Comparison of ENCODE assay signal across 21 cellular contexts in genomic region chr16:57308041-57308440, GRCh38. TPM values are rescaled to one million over a fixed set of nuclear protein-coding genes. Genes with fewer than 3 reads are reported as not detected.
DNase-seq lines count a peak whose midpoint lies in the region; ATAC-seq, FAIRE-seq and TF ChIP-seq lines count a peak whose summit lies in the region.
"Had no signal": no experiment of that assay in that cellular context is flagged by ENCODE, and none has a peak within 500 bp of the region (broad histone marks: within the 10 kb centered on the region; RNA-seq: fewer than 3 reads in every experiment).

No MANE protein-coding gene starts in this region.

- H2AFZ ChIP-seq in HepG2 (ENCODE audit: low read length): no peak overlapping the region

- H3K4me1 ChIP-seq in HepG2 (ENCODE audit: insufficient read depth, low read length): peaks cover 60% of the 10 kb centered on the region
- peaks cover 0 to 19% (median 14%) of the 10 kb centered on the region in 4 donors for H3K4me1 ChIP-seq in sigmoid colon
- H3K4me1 ChIP-seq in transverse colon: peaks cover 0 to 20% (median 11%) of the 10 kb centered on the region in 4 donors

- TF ChIP-seq POLR2A in HepG2 (IDR thresholded peaks at IDR 0.05; ENCODE audit: insufficient read depth in 1 of 2, low read depth in 2 of 2, low read length in 2 of 2) (no peak), sigmoid colon (IDR thresholded peaks at IDR 0.05) (no peak), transverse colon (IDR thresholded peaks at IDR 0.05) (no peak)

- in situ Hi-C loops in HepG2 (cut with HindIII; ENCODE audit: extremely low pct_ligation_motif_present, low pct_unique_long_range_greater_than_20kb): no loop called here
- in situ Hi-C loops in transverse colon (cut with MboI; ENCODE audit: low pct_ligation_motif_present in 1 of 4, low pct_unique_long_range_greater_than_20kb in 1 of 4, low sequenced_read_pairs in 3 of 4): loop anchor here (10.0 kb wide), 3 partner anchors 107 to 217 kb away; no protein-coding TSS in a partner anchor

- peak overlapping the region; percentile 10 for H3K27ac Mint-ChIP-seq in Calu3 (ENCODE audit: unreplicated experiment)
- H3K27ac Mint-ChIP-seq in activated T-helper 1 cell treated with anti-CD3 and anti-CD28 coated beads, Interleukin-12 subunit alpha, Interleukin-12 subunit beta, Interleukin-2, Interleukin-4 antibody, amounts not matched to agents 30 ng/mL and 10 ng/mL and 1 ng/mL, durations not matched to agents 14 hours and 24 hours and 36 hours: no peak overlapping the region
- H3K27ac Mint-ChIP-seq: CD4-positive, alpha-beta memory T cell had no signal

- TF ChIP-seq RAD21 in HepG2 (CRISPR knock-in tag; IDR thresholded peaks at IDR 0.05): no peak

- CTCF ChIA-PET in Calu3 (lab: Charles Lee): no interaction called here
- CTCF ChIA-PET in HepG2 (lab: Yijun Ruan, JAX; ENCODE audit: low intra/inter-chr PET ratio, low total read pairs): no interaction called here

- H3K4me3 Mint-ChIP-seq in Calu3 (ENCODE audit: low read depth, unreplicated experiment): no peak overlapping the region
- H3K4me3 Mint-ChIP-seq in activated T-helper 1 cell treated with anti-CD3 and anti-CD28 coated beads, Interleukin-12 subunit alpha, Interleukin-12 subunit beta, Interleukin-2, Interleukin-4 antibody, amounts not matched to agents 30 ng/mL and 10 ng/mL and 1 ng/mL, durations not matched to agents 14 hours and 24 hours and 36 hours: no peak overlapping the region
- H3K4me3 Mint-ChIP-seq: CD4-positive, alpha-beta memory T cell had no signal

- intact Hi-C loops in Calu3 (cut with micrococcal nuclease; ENCODE audit: unreplicated experiment) (no loop called here), HepG2 (cut with micrococcal nuclease; ENCODE audit: unreplicated experiment) (no loop called here), sigmoid colon (cut with DNase I) (no loop called here), transverse colon (cut with DNase I; ENCODE audit: low total_unique reads) (no loop called here)
- intact Hi-C loops in activated T-helper 1 cell treated with anti-CD3 and anti-CD28 coated beads, Interleukin-12 subunit alpha, Interleukin-12 subunit beta, Interleukin-2, Interleukin-4 antibody, amounts not matched to agents 30 ng/mL and 10 ng/mL and 1 ng/mL, durations not matched to agents 14 hours and 24 hours and 36 hours (cut with micrococcal nuclease): no loop called here

- H3K9me3 Mint-ChIP-seq in Calu3 (ENCODE audit: low read depth, unreplicated experiment): no peaks in the 10 kb centered on the region
- H3K9me3 Mint-ChIP-seq in activated T-helper 1 cell treated with anti-CD3 and anti-CD28 coated beads, Interleukin-12 subunit alpha, Interleukin-12 subunit beta, Interleukin-2, Interleukin-4 antibody, amounts not matched to agents 30 ng/mL and 10 ng/mL and 1 ng/mL, durations not matched to agents 14 hours and 24 hours and 36 hours: no peaks in the 10 kb centered on the region
- H3K9me3 Mint-ChIP-seq: CD4-positive, alpha-beta memory T cell had no signal

- DNase-seq in Calu3 (no peak), bronchial epithelial cell (ENCODE audit: low read depth) (peak; percentile 41), HepG2 (ENCODE audit: low spot score) (no peak), sigmoid colon (peak; percentile 33), transverse colon (no peak)
- no peak for DNase-seq in activated T-helper 1 cell treated with anti-CD3 and anti-CD28 coated beads, Interleukin-12 subunit alpha, Interleukin-12 subunit beta, Interleukin-2, Interleukin-4 antibody, amounts not matched to agents 30 ng/mL and 10 ng/mL and 1 ng/mL, durations not matched to agents 14 hours and 24 hours and 36 hours (ENCODE audit: low spot score)
- DNase-seq: CD4-positive, alpha-beta memory T cell; H7; KBM-7; NCI-H1105 treated with DMSO at 0.1 percent for 48 hours; NCI-H1694; NCI-H2081 treated with DMSO at 0.1 percent for 48 hours; NCI-H748 treated with DMSO at 0.1 percent for 48 hours had no signal

- peaks cover 3% of the 10 kb centered on the region for H3K27me3 ChIP-seq in bronchial epithelial cell (ENCODE audit: control insufficient read depth, insufficient read depth, low read length)
- peaks cover 0 to 10% of the 10 kb centered on the region in 2 experiments; a peak in 2 of 5 replicates for H3K27me3 ChIP-seq in HepG2 (ENCODE audit: control insufficient read depth in 1 of 2, insufficient read depth in 2 of 2, low read length in 2 of 2)
- no peaks in the 10 kb centered on the region for H3K27me3 ChIP-seq in sigmoid colon
- H3K27me3 ChIP-seq in transverse colon: no peaks in the 10 kb centered on the region
- H3K27me3 ChIP-seq: BLaER1 had no signal

- H3K4me3 ChIP-seq in bronchial epithelial cell (ENCODE audit: low read depth, low read length): no peak overlapping the region
- H3K4me3 ChIP-seq in HepG2 (replicated peaks in 1 of 3; ENCODE audit: insufficient read depth in 1 of 3, low read depth in 2 of 3, low read length in 3 of 3): no peak overlapping the region
- H3K4me3 ChIP-seq in sigmoid colon: no peak overlapping the region
- no peak overlapping the region for H3K4me3 ChIP-seq in transverse colon
- H3K4me3 ChIP-seq: A549, BLaER1 had no signal

- no peak overlapping the region for H3K4me2 ChIP-seq in HepG2 (ENCODE audit: low read depth, low read length)
- H3K4me2 ChIP-seq: A549, BLaER1 had no signal

- H3K79me2 ChIP-seq in HepG2 (ENCODE audit: insufficient read depth, low read length): no peaks in the 10 kb centered on the region

- H3K36me3 ChIP-seq in bronchial epithelial cell (ENCODE audit: control insufficient read depth, insufficient read depth, low read length) (no peaks in the 10 kb centered on the region), HepG2 (replicated peaks in 1 of 2; ENCODE audit: control insufficient read depth in 1 of 2, insufficient read depth in 2 of 2, low read length in 2 of 2) (no peaks in the 10 kb centered on the region), sigmoid colon (no peaks in the 10 kb centered on the region), transverse colon (no peaks in the 10 kb centered on the region)
- H3K36me3 ChIP-seq: BLaER1 had no signal

- H3K9me3 ChIP-seq in HepG2 (ENCODE audit: low read length) (no peaks in the 10 kb centered on the region), sigmoid colon (no peaks in the 10 kb centered on the region), transverse colon (no peaks in the 10 kb centered on the region)
- H3K9me3 ChIP-seq: A549, BLaER1 had no signal

- H4K20me1 ChIP-seq in HepG2 (ENCODE audit: insufficient read depth, low read length): no peaks in the 10 kb centered on the region
- H4K20me1 ChIP-seq: BLaER1 had no signal

- POLR2A ChIA-PET in HepG2 (lab: Yijun Ruan, JAX): interaction anchor here (12.2 kb wide), 1 partner anchor 67 kb away, joined by 303 read pairs; the partner anchor contains the start of gene CX3CL1

- FAIRE-seq in bronchial epithelial cell (lab: Jason Lieb, UNC) (no peak), HepG2 (lab: Jason Lieb, UNC) (no peak)
- FAIRE-seq: A549, RCC 7860 had no signal

- BruUV-seq in Calu3 (replicated peaks; lab: Mats Ljungman, UMichigan) (no TSS peak), HepG2 (replicated peaks; lab: Mats Ljungman, UMichigan) (no TSS peak)

- WGBS in HepG2 (ENCODE audit: low lambda C conversion rate): 26% methylated on average over 5 of the region's 5 CpGs
- WGBS in sigmoid colon, 2 donors: 78 to 85% methylated on average over 5 of the region's 5 CpGs
- 67 to 100% methylated on average over 2 to 5 of the region's 5 CpGs for WGBS in transverse colon (ENCODE audit: low coverage in 1 of 2), 2 donors

- H3K9ac ChIP-seq in HepG2 (ENCODE audit: insufficient read depth, low read depth, low read length): no peak overlapping the region
- H3K9ac ChIP-seq: BLaER1 had no signal

- no peaks in the 10 kb centered on the region for H3K27me3 Mint-ChIP-seq in Calu3 (ENCODE audit: unreplicated experiment)
- peaks cover 10% of the 10 kb centered on the region for H3K27me3 Mint-ChIP-seq in activated T-helper 1 cell treated with anti-CD3 and anti-CD28 coated beads, Interleukin-12 subunit alpha, Interleukin-12 subunit beta, Interleukin-2, Interleukin-4 antibody, amounts not matched to agents 30 ng/mL and 10 ng/mL and 1 ng/mL, durations not matched to agents 14 hours and 24 hours and 36 hours (ENCODE audit: insufficient read depth)

- no peak for ATAC-seq in HepG2
- no peak for ATAC-seq in GM19467 (IDR thresholded peaks at IDR 0.05; ENCODE audit: unreplicated experiment)
- no peak for ATAC-seq in HG02678 (IDR thresholded peaks at IDR 0.05; ENCODE audit: unreplicated experiment)
- ATAC-seq: A549, Right ventricle myocardium inferior had no signal

- H3K27ac ChIP-seq in HepG2 (ENCODE audit: extremely low read length, insufficient read depth, low read length) (no peak overlapping the region), sigmoid colon (no peak overlapping the region), transverse colon (no peak overlapping the region)
- H3K27ac ChIP-seq: BLaER1 had no signal

- TF ChIP-seq CTCF in Calu3 (IDR thresholded peaks at IDR 0.05; ENCODE audit: unreplicated experiment) (no peak), bronchial epithelial cell (IDR thresholded peaks at IDR 0.05; ENCODE audit: insufficient read depth, low read length, severe bottlenecking) (no peak), HepG2 (CRISPR knock-in tag; IDR thresholded peaks at IDR 0.05) (no peak), sigmoid colon (IDR thresholded peaks at IDR 0.05) (no peak), transverse colon (IDR thresholded peaks at IDR 0.05) (no peak)

- H3K36me3 Mint-ChIP-seq in Calu3 (ENCODE audit: insufficient read depth, unreplicated experiment): peaks cover 10% of the 10 kb centered on the region
- H3K36me3 Mint-ChIP-seq in activated T-helper 1 cell treated with anti-CD3 and anti-CD28 coated beads, Interleukin-12 subunit alpha, Interleukin-12 subunit beta, Interleukin-2, Interleukin-4 antibody, amounts not matched to agents 30 ng/mL and 10 ng/mL and 1 ng/mL, durations not matched to agents 14 hours and 24 hours and 36 hours (ENCODE audit: low read depth): no peaks in the 10 kb centered on the region
- H3K36me3 Mint-ChIP-seq: CD4-positive, alpha-beta memory T cell had no signal

- TF ChIP-seq EP300 in HepG2 (IDR thresholded peaks at IDR 0.05; ENCODE audit: low read depth in 2 of 2, low read length in 2 of 2): no peak
- TF ChIP-seq EP300 in HepG2 (CRISPR knock-in tag; IDR thresholded peaks at IDR 0.05; ENCODE audit: borderline replicate concordance): no peak
- no peak for TF ChIP-seq EP300 in sigmoid colon (IDR thresholded peaks at IDR 0.05)
- no peak for TF ChIP-seq EP300 in transverse colon (IDR thresholded peaks at IDR 0.05; ENCODE audit: low read depth)

- H3K4me1 Mint-ChIP-seq in Calu3 (ENCODE audit: low read depth, unreplicated experiment): peaks cover 36% of the 10 kb centered on the region
- peaks cover 13% of the 10 kb centered on the region for H3K4me1 Mint-ChIP-seq in activated T-helper 1 cell treated with anti-CD3 and anti-CD28 coated beads, Interleukin-12 subunit alpha, Interleukin-12 subunit beta, Interleukin-2, Interleukin-4 antibody, amounts not matched to agents 30 ng/mL and 10 ng/mL and 1 ng/mL, durations not matched to agents 14 hours and 24 hours and 36 hours (ENCODE audit: low read depth)

RNA-seq across cellular contexts. Expression of gene PLLP, which starts 23.6 kb away (rescaled TPM):
- total RNA-seq in Calu3 (2022) (38.3 and 40.3 TPM in 2 replicates), bronchial epithelial cell (3.3 and 13.7 TPM in 2 replicates), HepG2 (2016; rRNA removed; fragmentation: Illumina TruSeq; extraction: Trizol) (39.5 and 60.6 TPM in 2 replicates), sigmoid colon (1 to 10 TPM in 3 of 4 donors, under 1 TPM in 1; 0.99 to 4.7 (median 2.8) TPM), transverse colon (10 to 100 TPM in 2 of 4 donors, 1 to 10 TPM in 2; 4.4 to 13.5 (median 9.6) TPM)
- total RNA-seq in HepG2 (2016; cell fraction: cytosol; rRNA removed; fragmentation: Illumina TruSeq; extraction: Trizol; ENCODE audit: low read depth): 31.6 and 42.4 TPM in 2 replicates
- 36.8 and 62.7 TPM in 2 replicates for total RNA-seq in HepG2 (2016; cell fraction: insoluble cytoplasmic fraction; rRNA removed; fragmentation: Illumina TruSeq; extraction: Trizol)
- 53.7 and 65.8 TPM in 2 replicates for total RNA-seq in HepG2 (2016; cell fraction: membrane; rRNA removed; fragmentation: Illumina TruSeq; extraction: Trizol)
- total RNA-seq in HepG2 (2016; cell fraction: nucleus; rRNA removed; fragmentation: Illumina TruSeq; extraction: Trizol): 44.1 and 48.9 TPM in 2 replicates
- polyA plus RNA-seq in HepG2 (2011; rRNA removed) (127 and 160 TPM in 2 replicates), sigmoid colon (10 to 100 TPM in 1 of 3 donors, 1 to 10 TPM in 2; 4.2 to 10.2 (median 8.0) TPM)
- polyA plus RNA-seq in HepG2 (2011; cell fraction: cytosol; rRNA removed): 145 and 183 TPM in 2 replicates
- polyA plus RNA-seq in HepG2 (2011; cell fraction: nucleus; rRNA removed): 77.5 and 88.9 TPM in 2 replicates
- 40.5 and 51.4 TPM in 2 replicates for polyA plus RNA-seq in HepG2 (2012)
- 35.9 and 51.7 TPM in 2 replicates for polyA plus RNA-seq in HepG2 (2016; cell fraction: cytosol; fragmentation: Illumina TruSeq; extraction: Trizol; ENCODE audit: low read depth)
- polyA plus RNA-seq in HepG2 (2016; cell fraction: insoluble cytoplasmic fraction; fragmentation: Illumina TruSeq; extraction: Trizol; ENCODE audit: low read depth): 47.5 and 48.8 TPM in 2 replicates
- polyA plus RNA-seq in HepG2 (2016; cell fraction: membrane; fragmentation: Illumina TruSeq; extraction: Trizol; ENCODE audit: low read depth): 56.6 and 67.1 TPM in 2 replicates
- polyA plus RNA-seq in HepG2 (2016; cell fraction: nucleus; fragmentation: Illumina TruSeq; extraction: Trizol; ENCODE audit: insufficient read depth, low read depth): 83.7 and 88.2 TPM in 2 replicates
- polyA minus RNA-seq in HepG2 (2011; rRNA and poly(A)+ RNA removed; ENCODE audit: low replicate concordance): 159 and 370 TPM in 2 replicates
- 54.5 and 69.4 TPM in 2 replicates for polyA minus RNA-seq in HepG2 (2011; cell fraction: cytosol; rRNA and poly(A)+ RNA removed)
- 23.7 and 30.3 TPM in 2 replicates for polyA minus RNA-seq in HepG2 (2011; cell fraction: nucleus; rRNA and poly(A)+ RNA removed)
- 0.26 TPM in 1 of 2 replicates, not detected in the other for total RNA-seq in activated T-helper 1 cell treated with anti-CD3 and anti-CD28 coated beads, Interleukin-12 subunit alpha, Interleukin-12 subunit beta, Interleukin-2, Interleukin-4 antibody, amounts not matched to agents 30 ng/mL and 10 ng/mL and 1 ng/mL, durations not matched to agents 14 hours and 24 hours and 36 hours

RNA-seq across cellular contexts. Expression of gene CCL22, which starts 50.5 kb away (rescaled TPM):
- 2.6 and 4.5 TPM in 2 replicates for total RNA-seq in Calu3 (2022)
- total RNA-seq in bronchial epithelial cell: under 0.01 TPM in 1 of 2 replicates, not detected in the other
- 0.06 TPM in 1 of 2 replicates, not detected in the other for total RNA-seq in HepG2 (2016; rRNA removed; fragmentation: Illumina TruSeq; extraction: Trizol)
- not detected in 2 replicates for total RNA-seq in HepG2 (2016; cell fraction: cytosol; rRNA removed; fragmentation: Illumina TruSeq; extraction: Trizol; ENCODE audit: low read depth)
- total RNA-seq in HepG2 (2016; cell fraction: insoluble cytoplasmic fraction; rRNA removed; fragmentation: Illumina TruSeq; extraction: Trizol): 0.06 and 0.09 TPM in 2 replicates
- total RNA-seq in HepG2 (2016; cell fraction: membrane; rRNA removed; fragmentation: Illumina TruSeq; extraction: Trizol): not detected in 2 replicates
- total RNA-seq in HepG2 (2016; cell fraction: nucleus; rRNA removed; fragmentation: Illumina TruSeq; extraction: Trizol): 0.16 TPM in 1 of 2 replicates, not detected in the other
- polyA plus RNA-seq in HepG2 (2011; rRNA removed): 0.04 TPM in 1 of 2 replicates, not detected in the other
- polyA plus RNA-seq in HepG2 (2011; cell fraction: cytosol; rRNA removed): 0.01 and 0.04 TPM in 2 replicates
- polyA plus RNA-seq in HepG2 (2011; cell fraction: nucleus; rRNA removed): 0.03 TPM in 1 of 2 replicates, not detected in the other
- polyA plus RNA-seq in HepG2 (2012): 0.04 TPM in 1 of 2 replicates, not detected in the other
- 0.05 TPM in 1 of 2 replicates, not detected in the other for polyA plus RNA-seq in HepG2 (2016; cell fraction: cytosol; fragmentation: Illumina TruSeq; extraction: Trizol; ENCODE audit: low read depth)
- polyA plus RNA-seq in HepG2 (2016; cell fraction: insoluble cytoplasmic fraction; fragmentation: Illumina TruSeq; extraction: Trizol; ENCODE audit: low read depth): 0.17 TPM in 1 of 2 replicates, not detected in the other
- polyA plus RNA-seq in HepG2 (2016; cell fraction: membrane; fragmentation: Illumina TruSeq; extraction: Trizol; ENCODE audit: low read depth): 0.06 TPM in 1 of 2 replicates, not detected in the other
- 0.25 TPM in 1 of 2 replicates, not detected in the other for polyA plus RNA-seq in HepG2 (2016; cell fraction: nucleus; fragmentation: Illumina TruSeq; extraction: Trizol; ENCODE audit: insufficient read depth, low read depth)
- polyA minus RNA-seq in HepG2 (2011; rRNA and poly(A)+ RNA removed; ENCODE audit: low replicate concordance): 0.07 TPM in 1 of 2 replicates, not detected in the other
- polyA minus RNA-seq in HepG2 (2011; cell fraction: cytosol; rRNA and poly(A)+ RNA removed): not detected in 2 replicates
- polyA minus RNA-seq in HepG2 (2011; cell fraction: nucleus; rRNA and poly(A)+ RNA removed): not detected in 2 replicates
- total RNA-seq in sigmoid colon: not detected
- 1 to 10 TPM in 1 of 3 donors, not detected in 2; 2.9 TPM for polyA plus RNA-seq in sigmoid colon
- under 1 TPM in 1 of 4 donors, not detected in 3; 0.64 TPM for total RNA-seq in transverse colon
- 11.4 and 11.5 TPM in 2 replicates for total RNA-seq in activated T-helper 1 cell treated with anti-CD3 and anti-CD28 coated beads, Interleukin-12 subunit alpha, Interleukin-12 subunit beta, Interleukin-2, Interleukin-4 antibody, amounts not matched to agents 30 ng/mL and 10 ng/mL and 1 ng/mL, durations not matched to agents 14 hours and 24 hours and 36 hours
- total RNA-seq: H7, NCI-H460, OCI-LY7, Right ventricle myocardium inferior had no signal
- polyA plus RNA-seq: A549; CD4-positive, alpha-beta memory T cell had no signal

Comparison
In these comparisons a context has a peak if more than half of its experiments do, and no peak if none do; other contexts are left out.
1. DNase-seq: peak in bronchial epithelial cell (single experiment) and sigmoid colon (single experiment); none in Calu3 (single experiment), HepG2 (single experiment), transverse colon (single experiment) and activated T-helper 1 cell treated with anti-CD3 and anti-CD28 coated beads, Interleukin-12 subunit alpha, Interleukin-12 subunit beta, Interleukin-2, Interleukin-4 antibody, amounts not matched to agents 30 ng/mL and 10 ng/mL and 1 ng/mL, durations not matched to agents 14 hours and 24 hours and 36 hours (single experiment).